ENCODE assay signal across 11 cellular contexts in genomic region chr4:157270108-157270507, GRCh38.
"Had no signal": no experiment of that assay in that cellular context is flagged by ENCODE, and none has a peak within 500 bp of the region (broad histone marks: within the 10 kb centered on the region; RNA-seq: fewer than 3 reads in every experiment).

No MANE protein-coding gene starts in this region.

- DNase-seq: activated CD4-positive, alpha-beta T cell treated with anti-CD3 and anti-CD28 coated beads for 1 hour; activated CD4-positive, alpha-beta T cell treated with anti-CD3 and anti-CD28 coated beads, Interleukin-2, amount 50 U/mL, for 48 hours; activated effector memory CD4-positive, alpha-beta T cell treated with anti-CD3 and anti-CD28 coated beads, Interleukin-2, amount 50 U/mL, for 16 hours; activated T-cell treated with anti-CD3 and anti-CD28 coated beads, Interleukin-2, amount 50 U/mL, for 4 hours; amygdala; glutamatergic neuron; mammary epithelial cell; naive thymus-derived CD4-positive, alpha-beta T cell; stimulated activated CD4-positive, alpha-beta T cell treated with anti-CD3 and anti-CD28 coated beads, Interleukin-4, amount 100 ng/mL, for 4 hours; stimulated activated naive CD8-positive, alpha-beta T cell treated with anti-CD3 and anti-CD28 coated beads, Interleukin-15, amount 100 ng/mL, for 72 hours; testis had no signal
